8 cellular contexts compared by ENCODE assay signal in the genomic region with DNA sequence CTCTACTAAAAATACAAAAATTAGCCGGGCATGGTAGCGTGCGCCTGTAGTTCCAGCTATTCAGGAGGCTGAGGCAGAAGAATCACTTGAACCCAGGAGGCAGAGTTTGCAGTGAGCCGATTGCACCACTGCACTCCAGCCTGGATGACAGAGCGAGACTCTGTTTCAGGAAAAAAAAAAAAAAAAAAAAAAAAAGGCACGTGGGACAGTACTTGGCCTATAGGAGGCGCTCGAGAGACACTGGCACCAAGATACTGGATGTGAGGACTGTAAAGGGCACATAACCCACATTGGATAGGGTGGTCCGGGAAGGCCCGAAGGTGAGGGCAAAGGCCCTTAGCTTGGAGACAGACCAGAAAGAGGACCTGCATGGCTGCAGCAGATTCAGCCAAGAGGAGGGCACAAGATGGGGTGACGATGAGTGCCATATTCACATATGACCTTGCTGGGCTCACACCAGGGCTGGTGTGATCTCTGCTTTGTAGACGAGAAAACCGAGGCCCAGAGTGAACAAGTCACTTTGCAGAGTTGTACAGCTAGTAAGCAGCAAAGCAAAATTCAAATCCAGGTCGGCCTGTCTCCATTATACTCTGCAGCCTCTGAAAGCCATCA.
A peak's percentile ranks its signal among the peaks of the same experiment; 100 is the strongest.
DNase-seq lines count a peak whose midpoint lies in the region; ATAC-seq and TF ChIP-seq lines count a peak whose summit lies in the region.

No MANE protein-coding gene starts in this region.

- H3K4me3 ChIP-seq in A673 (ENCODE audit: low read depth, low read length, poor library complexity, severe bottlenecking), result no peak overlapping the region
- H3K4me3 ChIP-seq in brain microvascular endothelial cell (ENCODE audit: low read depth, low read length), result no peak overlapping the region

- no TSS peak for BruUV-seq in A673 (replicated peaks; lab: Mats Ljungman, UMichigan)

- H3K27ac Mint-ChIP-seq in memory B cell, result no peak overlapping the region

- POLR2A ChIA-PET in A673 (lab: Charles Lee; ENCODE audit: low non-redundant PET), result no interaction called here

- CTCF ChIA-PET in A673 (lab: Charles Lee), result interaction anchor here (0.7 to 0.8 kb wide), 2 partner anchors 8 to 886 kb away, joined by 3 to 17 read pairs; no protein-coding TSS in a partner anchor

- H3K4me1 ChIP-seq in A673 (ENCODE audit: insufficient read depth, low read length, poor library complexity, severe bottlenecking), result no peaks in the 10 kb centered on the region

- H3K27me3 Mint-ChIP-seq in memory B cell, result no peaks in the 10 kb centered on the region

- H3K36me3 Mint-ChIP-seq in memory B cell, result peaks cover 16% of the 10 kb centered on the region

- intact Hi-C loops in A673 (cut with micrococcal nuclease; ENCODE audit: unreplicated experiment), result no loop called here

- H3K27me3 ChIP-seq in A673 (replicated peaks; ENCODE audit: insufficient read depth, low read depth, low read length, poor library complexity) (no peaks in the 10 kb centered on the region), brain microvascular endothelial cell (replicated peaks) (no peaks in the 10 kb centered on the region)

- H3K4me1 Mint-ChIP-seq in memory B cell, result peaks cover 2% of the 10 kb centered on the region

- no peak overlapping the region for H3K4me3 Mint-ChIP-seq in memory B cell

- no peaks in the 10 kb centered on the region for H3K9me3 Mint-ChIP-seq in memory B cell

- peak; percentile 64 for DNase-seq in A673 (ENCODE audit: low spot score)
- peak; percentile 47 for DNase-seq in EL
- peak; percentile 4 for DNase-seq in NCI-H524 treated with DMSO at 0.1 percent for 48 hours (lab: John Stamatoyannopoulos, UW)
- peak; percentile 32 for DNase-seq in brain microvascular endothelial cell
- DNase-seq in memory B cell (ENCODE audit: low spot score in 2 of 2), result peak; percentile 21 to 46
- DNase-seq in mesenteric fat pad (ENCODE audit: low spot score), result no peak

- no peaks in the 10 kb centered on the region for H3K36me3 ChIP-seq in A673 (ENCODE audit: insufficient read depth, low read length, poor library complexity, severe bottlenecking)
- peaks cover 48% of the 10 kb centered on the region for H3K36me3 ChIP-seq in brain microvascular endothelial cell (replicated peaks)

- TF ChIP-seq CTCF in A673 (conservative IDR thresholded peaks at IDR 0.05; ENCODE audit: low read depth, low read length) (peak; percentile 77), brain microvascular endothelial cell (IDR thresholded peaks at IDR 0.05; ENCODE audit: low read depth, low read length, missing control alignments) (peak; percentile 79)

- ATAC-seq in memory B cell (ENCODE audit: low read depth) (peak; percentile 46), HG03378 (IDR thresholded peaks at IDR 0.05; ENCODE audit: unreplicated experiment) (no peak), HG03025 (IDR thresholded peaks at IDR 0.05; ENCODE audit: low FRiP score, unreplicated experiment) (no peak)

- H3K27ac ChIP-seq in A673 (ENCODE audit: low read depth, low read length, poor library complexity, severe bottlenecking) (no peak overlapping the region), brain microvascular endothelial cell (no peak overlapping the region)

- H3K9me3 ChIP-seq in A673 (ENCODE audit: low read depth, low read length, poor library complexity, severe bottlenecking), result no peaks in the 10 kb centered on the region

- in situ Hi-C loops in brain microvascular endothelial cell (cut with HindIII; ENCODE audit: low pct_ligation_motif_present, low sequenced_read_pairs), result no loop called here
